29 cellular contexts compared by ENCODE assay signal in the genomic region with DNA sequence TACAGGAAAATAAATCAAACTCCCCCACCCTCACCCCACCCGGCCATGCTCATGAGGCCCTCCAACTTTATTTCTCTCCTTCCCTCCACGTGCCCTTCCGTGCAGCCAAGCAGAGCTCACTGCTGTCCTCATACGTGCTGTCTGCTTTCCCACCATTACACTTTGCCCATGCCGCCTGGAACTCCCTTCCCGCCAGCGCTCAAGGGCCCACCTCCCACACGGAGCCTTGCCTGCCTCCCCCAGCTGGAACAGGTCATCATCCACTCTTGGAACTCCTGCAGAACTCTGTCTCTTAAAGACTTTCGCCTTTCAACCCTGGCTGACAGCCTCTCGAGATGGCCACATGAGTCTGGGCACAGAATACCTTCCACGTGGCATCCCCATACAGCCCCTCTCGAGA. TPM values are rescaled to one million over a fixed set of nuclear protein-coding genes. Genes with fewer than 3 reads are reported as not detected.
"Had no signal": no experiment of that assay in that cellular context is flagged by ENCODE, and none has a peak within 500 bp of the region (broad histone marks: within the 10 kb centered on the region; RNA-seq: fewer than 3 reads in every experiment).

No MANE protein-coding gene starts in this region.

- H3K36me3 ChIP-seq: heart right ventricle, left lung, lower lobe of right lung, ovary, right atrium auricular region, right lobe of liver, suprapubic skin, thoracic aorta, tibial artery, upper lobe of right lung had no signal

- H3K9me3 ChIP-seq: heart right ventricle, left lung, lower lobe of right lung, ovary, right atrium auricular region, right lobe of liver, suprapubic skin, thoracic aorta, tibial artery, upper lobe of right lung had no signal

- H3K4me2 ChIP-seq: hepatocyte, smooth muscle cell had no signal

- H2AFZ ChIP-seq: hepatocyte had no signal

- H3K27ac ChIP-seq: heart right ventricle, hepatocyte, left lung, lower lobe of right lung, ovary, right atrium auricular region, right lobe of liver, suprapubic skin, thoracic aorta, tibial artery, upper lobe of right lung had no signal

- H3K27me3 ChIP-seq: hepatocyte, ovary, right atrium auricular region, right lobe of liver, upper lobe of right lung had no signal

- DNase-seq: heart right ventricle; kidney glomerular epithelial cell; left cardiac atrium; left lung; lower lobe of right lung; mammary epithelial cell; mesenchymal stem cell; nucleus accumbens; ovary; right lobe of liver; stimulated activated CD4-positive, alpha-beta T cell treated with anti-CD3 and anti-CD28 coated beads, Interleukin-12 subunit alpha, Interleukin-12 subunit beta, amount 100 ng/mL, for 4 hours; stimulated activated CD4-positive, alpha-beta T cell treated with anti-CD3 and anti-CD28 coated beads, Interleukin-15, amount 100 ng/mL, for 24 hours; stimulated activated CD4-positive, alpha-beta T cell treated with anti-CD3 and anti-CD28 coated beads, Interleukin-2, amount 100 ng/mL, for 24 hours; stimulated activated CD4-positive, alpha-beta T cell treated with anti-CD3 and anti-CD28 coated beads, Interleukin-4, amount 100 ng/mL, for 1 hour; stimulated activated naive B cell treated with anti-CD40 and anti-IgM and Interleukin-4, amounts not matched to agents 10 μg/mL and 1 μg/mL and 100 μg/mL, for 72 hours; stimulated activated naive CD8-positive, alpha-beta T cell treated with anti-CD3 and anti-CD28 coated beads, Interleukin-15, Interleukin-2, amounts not matched to agents 100 U/mL and 50 U/mL, for 24 hours; tibial artery; trophoblast cell; upper lobe of right lung had no signal

- H3K79me2 ChIP-seq: hepatocyte had no signal

- H3K4me1 ChIP-seq: left lung, lower lobe of right lung, right lobe of liver, tibial artery, upper lobe of right lung had no signal

- H3K4me3 ChIP-seq: heart right ventricle, hepatocyte, left lung, lower lobe of right lung, ovary, right atrium auricular region, right lobe of liver, smooth muscle cell, suprapubic skin, thoracic aorta, tibial artery, upper lobe of right lung had no signal

- ATAC-seq: heart right ventricle; left cardiac atrium; left lung; lower lobe of right lung; naive thymus-derived CD8-positive, alpha-beta T cell; stimulated activated naive B cell treated with anti-CD40 and anti-IgM and Interleukin-4, amounts not matched to agents 10 μg/mL and 1 μg/mL and 100 μg/mL, for 72 hours; stimulated activated naive CD8-positive, alpha-beta T cell treated with anti-CD3 and anti-CD28 coated beads, Interleukin-15, Interleukin-2, amounts not matched to agents 100 U/mL and 50 U/mL, for 24 hours; upper lobe of right lung had no signal

RNA-seq across cellular contexts. Expression of gene GLIS1, which starts 42.4 kb away (rescaled TPM):
- total RNA-seq: left lung; lower lobe of right lung; mammary epithelial cell; naive thymus-derived CD8-positive, alpha-beta T cell; progenitor cell of endocrine pancreas; pulmonary artery endothelial cell; right lobe of liver; skeletal muscle tissue had no signal
- polyA plus RNA-seq: keratinocyte; mammary epithelial cell; naive thymus-derived CD8-positive, alpha-beta T cell had no signal
